Comparison of ENCODE assay signal across 1 cellular context in genomic region chr11:125233736-125234275, GRCh38.
TF ChIP-seq lines count a peak whose summit lies in the region.

No MANE protein-coding gene starts in this region.

TF ChIP-seq in WTC11, 78 proteins besides CTCF, POLR2A, EP300 and RAD21 (continued from another document):
- TF ChIP-seq, protein P1, sequence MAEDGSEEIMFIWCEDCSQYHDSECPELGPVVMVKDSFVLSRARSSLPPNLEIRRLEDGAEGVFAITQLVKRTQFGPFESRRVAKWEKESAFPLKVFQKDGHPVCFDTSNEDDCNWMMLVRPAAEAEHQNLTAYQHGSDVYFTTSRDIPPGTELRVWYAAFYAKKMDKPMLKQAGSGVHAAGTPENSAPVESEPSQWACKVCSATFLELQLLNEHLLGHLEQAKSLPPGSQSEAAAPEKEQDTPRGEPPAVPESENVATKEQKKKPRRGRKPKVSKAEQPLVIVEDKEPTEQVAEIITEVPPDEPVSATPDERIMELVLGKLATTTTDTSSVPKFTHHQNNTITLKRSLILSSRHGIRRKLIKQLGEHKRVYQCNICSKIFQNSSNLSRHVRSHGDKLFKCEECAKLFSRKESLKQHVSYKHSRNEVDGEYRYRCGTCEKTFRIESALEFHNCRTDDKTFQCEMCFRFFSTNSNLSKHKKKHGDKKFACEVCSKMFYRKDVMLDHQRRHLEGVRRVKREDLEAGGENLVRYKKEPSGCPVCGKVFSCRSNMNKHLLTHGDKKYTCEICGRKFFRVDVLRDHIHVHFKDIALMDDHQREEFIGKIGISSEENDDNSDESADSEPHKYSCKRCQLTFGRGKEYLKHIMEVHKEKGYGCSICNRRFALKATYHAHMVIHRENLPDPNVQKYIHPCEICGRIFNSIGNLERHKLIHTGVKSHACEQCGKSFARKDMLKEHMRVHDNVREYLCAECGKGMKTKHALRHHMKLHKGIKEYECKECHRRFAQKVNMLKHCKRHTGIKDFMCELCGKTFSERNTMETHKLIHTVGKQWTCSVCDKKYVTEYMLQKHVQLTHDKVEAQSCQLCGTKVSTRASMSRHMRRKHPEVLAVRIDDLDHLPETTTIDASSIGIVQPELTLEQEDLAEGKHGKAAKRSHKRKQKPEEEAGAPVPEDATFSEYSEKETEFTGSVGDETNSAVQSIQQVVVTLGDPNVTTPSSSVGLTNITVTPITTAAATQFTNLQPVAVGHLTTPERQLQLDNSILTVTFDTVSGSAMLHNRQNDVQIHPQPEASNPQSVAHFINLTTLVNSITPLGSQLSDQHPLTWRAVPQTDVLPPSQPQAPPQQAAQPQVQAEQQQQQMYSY (CRISPR knock-in tag; IDR thresholded peaks at IDR 0.05), result no peak
- TF ChIP-seq, protein P2, sequence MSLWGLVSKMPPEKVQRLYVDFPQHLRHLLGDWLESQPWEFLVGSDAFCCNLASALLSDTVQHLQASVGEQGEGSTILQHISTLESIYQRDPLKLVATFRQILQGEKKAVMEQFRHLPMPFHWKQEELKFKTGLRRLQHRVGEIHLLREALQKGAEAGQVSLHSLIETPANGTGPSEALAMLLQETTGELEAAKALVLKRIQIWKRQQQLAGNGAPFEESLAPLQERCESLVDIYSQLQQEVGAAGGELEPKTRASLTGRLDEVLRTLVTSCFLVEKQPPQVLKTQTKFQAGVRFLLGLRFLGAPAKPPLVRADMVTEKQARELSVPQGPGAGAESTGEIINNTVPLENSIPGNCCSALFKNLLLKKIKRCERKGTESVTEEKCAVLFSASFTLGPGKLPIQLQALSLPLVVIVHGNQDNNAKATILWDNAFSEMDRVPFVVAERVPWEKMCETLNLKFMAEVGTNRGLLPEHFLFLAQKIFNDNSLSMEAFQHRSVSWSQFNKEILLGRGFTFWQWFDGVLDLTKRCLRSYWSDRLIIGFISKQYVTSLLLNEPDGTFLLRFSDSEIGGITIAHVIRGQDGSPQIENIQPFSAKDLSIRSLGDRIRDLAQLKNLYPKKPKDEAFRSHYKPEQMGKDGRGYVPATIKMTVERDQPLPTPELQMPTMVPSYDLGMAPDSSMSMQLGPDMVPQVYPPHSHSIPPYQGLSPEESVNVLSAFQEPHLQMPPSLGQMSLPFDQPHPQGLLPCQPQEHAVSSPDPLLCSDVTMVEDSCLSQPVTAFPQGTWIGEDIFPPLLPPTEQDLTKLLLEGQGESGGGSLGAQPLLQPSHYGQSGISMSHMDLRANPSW (CRISPR knock-in tag; conservative IDR thresholded peaks at IDR 0.05; ENCODE audit: low read depth), result no peak
- TF ChIP-seq, protein P3, sequence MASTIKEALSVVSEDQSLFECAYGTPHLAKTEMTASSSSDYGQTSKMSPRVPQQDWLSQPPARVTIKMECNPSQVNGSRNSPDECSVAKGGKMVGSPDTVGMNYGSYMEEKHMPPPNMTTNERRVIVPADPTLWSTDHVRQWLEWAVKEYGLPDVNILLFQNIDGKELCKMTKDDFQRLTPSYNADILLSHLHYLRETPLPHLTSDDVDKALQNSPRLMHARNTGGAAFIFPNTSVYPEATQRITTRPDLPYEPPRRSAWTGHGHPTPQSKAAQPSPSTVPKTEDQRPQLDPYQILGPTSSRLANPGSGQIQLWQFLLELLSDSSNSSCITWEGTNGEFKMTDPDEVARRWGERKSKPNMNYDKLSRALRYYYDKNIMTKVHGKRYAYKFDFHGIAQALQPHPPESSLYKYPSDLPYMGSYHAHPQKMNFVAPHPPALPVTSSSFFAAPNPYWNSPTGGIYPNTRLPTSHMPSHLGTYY (CRISPR knock-in tag; IDR thresholded peaks at IDR 0.05), result no peak
- TF ChIP-seq GRHL2 (CRISPR knock-in tag; IDR thresholded peaks at IDR 0.05; ENCODE audit: insufficient replicate concordance, severe bottlenecking), result no peak
- no peak for TF ChIP-seq ESRRA (CRISPR knock-in tag; IDR thresholded peaks at IDR 0.05; ENCODE audit: borderline replicate concordance)
- TF ChIP-seq SMAD3 (CRISPR knock-in tag; IDR thresholded peaks at IDR 0.05; ENCODE audit: borderline replicate concordance), result no peak
- TF ChIP-seq, protein P4, sequence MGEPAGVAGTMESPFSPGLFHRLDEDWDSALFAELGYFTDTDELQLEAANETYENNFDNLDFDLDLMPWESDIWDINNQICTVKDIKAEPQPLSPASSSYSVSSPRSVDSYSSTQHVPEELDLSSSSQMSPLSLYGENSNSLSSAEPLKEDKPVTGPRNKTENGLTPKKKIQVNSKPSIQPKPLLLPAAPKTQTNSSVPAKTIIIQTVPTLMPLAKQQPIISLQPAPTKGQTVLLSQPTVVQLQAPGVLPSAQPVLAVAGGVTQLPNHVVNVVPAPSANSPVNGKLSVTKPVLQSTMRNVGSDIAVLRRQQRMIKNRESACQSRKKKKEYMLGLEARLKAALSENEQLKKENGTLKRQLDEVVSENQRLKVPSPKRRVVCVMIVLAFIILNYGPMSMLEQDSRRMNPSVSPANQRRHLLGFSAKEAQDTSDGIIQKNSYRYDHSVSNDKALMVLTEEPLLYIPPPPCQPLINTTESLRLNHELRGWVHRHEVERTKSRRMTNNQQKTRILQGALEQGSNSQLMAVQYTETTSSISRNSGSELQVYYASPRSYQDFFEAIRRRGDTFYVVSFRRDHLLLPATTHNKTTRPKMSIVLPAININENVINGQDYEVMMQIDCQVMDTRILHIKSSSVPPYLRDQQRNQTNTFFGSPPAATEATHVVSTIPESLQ (CRISPR knock-in tag; IDR thresholded peaks at IDR 0.05), result no peak
